ENCODE assay signal across 10 cellular contexts in genomic region chr3:53250881-53251605, GRCh38. TPM values are rescaled to one million over a fixed set of nuclear protein-coding genes. Genes with fewer than 3 reads are reported as not detected.
A peak's percentile ranks its signal among the peaks of the same experiment; 100 is the strongest.
DNase-seq lines count a peak whose midpoint lies in the region; ATAC-seq and TF ChIP-seq lines count a peak whose summit lies in the region.
"Had no signal": no experiment of that assay in that cellular context is flagged by ENCODE, and none has a peak within 500 bp of the region (broad histone marks: within the 10 kb centered on the region; RNA-seq: fewer than 3 reads in every experiment).

No MANE protein-coding gene starts in this region.

- H3K9me3 Mint-ChIP-seq in T-helper 2 cell treated with Interferon-gamma antibody and Interleukin-4, amounts not matched to agents 5 μg/mL and 100 μg/mL, for 36 hours = no peaks in the 10 kb centered on the region

- no peak for TF ChIP-seq POLR2A in Peyer's patch (IDR thresholded peaks at IDR 0.05)

- peaks cover 51% of the 10 kb centered on the region for H3K4me1 Mint-ChIP-seq in T-helper 2 cell treated with Interferon-gamma antibody and Interleukin-4, amounts not matched to agents 5 μg/mL and 100 μg/mL, for 36 hours (ENCODE audit: low read depth)

- ATAC-seq in psoas muscle = no peak

- peak overlapping the region in 3 of 4 donors; percentile 0 to 65 (median 27) for H3K27ac ChIP-seq in Peyer's patch
- H3K27ac ChIP-seq in psoas muscle = no peak overlapping the region

- 72 to 92% (median 87%) methylated on average over 4 of the region's 4 CpGs for WGBS in psoas muscle, 3 donors

- H3K9me3 ChIP-seq in Peyer's patch = no peaks in the 10 kb centered on the region
- H3K9me3 ChIP-seq in psoas muscle = no peaks in the 10 kb centered on the region
- H3K9me3 ChIP-seq in HAP-1 = no peaks in the 10 kb centered on the region
- H3K9me3 ChIP-seq: tibial nerve had no signal

- in situ Hi-C loops in HAP-1 (cut with MboI; ENCODE audit: low sequenced_read_pairs) = no loop called here

- H3K27me3 Mint-ChIP-seq in T-helper 2 cell treated with Interferon-gamma antibody and Interleukin-4, amounts not matched to agents 5 μg/mL and 100 μg/mL, for 36 hours (ENCODE audit: low read depth) = no peaks in the 10 kb centered on the region

- H3K27ac Mint-ChIP-seq in T-helper 2 cell treated with Interferon-gamma antibody and Interleukin-4, amounts not matched to agents 5 μg/mL and 100 μg/mL, for 36 hours = peak overlapping the region; percentile 72

- H3K4me1 ChIP-seq in Peyer's patch = peaks cover 0 to 46% (median 23%) of the 10 kb centered on the region in 4 donors
- peaks cover 38% of the 10 kb centered on the region for H3K4me1 ChIP-seq in psoas muscle
- peaks cover 44% of the 10 kb centered on the region for H3K4me1 ChIP-seq in HAP-1

- peak overlapping the region; percentile 94 for H3K4me3 Mint-ChIP-seq in T-helper 2 cell treated with Interferon-gamma antibody and Interleukin-4, amounts not matched to agents 5 μg/mL and 100 μg/mL, for 36 hours

- DNase-seq in T-helper 2 cell treated with Interferon-gamma antibody and Interleukin-4, amounts not matched to agents 5 μg/mL and 100 μg/mL, for 36 hours (ENCODE audit: low spot score) = no peak
- no peak for DNase-seq in T-helper 2 cell
- no peak for DNase-seq in Peyer's patch
- no peak for DNase-seq in epithelial cell of proximal tubule (ENCODE audit: low read depth)
- DNase-seq in psoas muscle = no peak
- DNase-seq in HAP-1 (ENCODE audit: low spot score in 2 of 2) = no peak
- no peak for DNase-seq in NCI-H187 (lab: John Stamatoyannopoulos, UW)
- no peak for DNase-seq in activated CD4-positive, CD25-positive, alpha-beta regulatory T cell treated with anti-CD3 and anti-CD28 coated beads, Interleukin-2, amount 50 U/mL, for 72 hours
- DNase-seq: NCI-H1048 had no signal

- no peak overlapping the region for H3K4me3 ChIP-seq in Peyer's patch
- H3K4me3 ChIP-seq in epithelial cell of proximal tubule (ENCODE audit: low read depth, low read length) = peak overlapping the region; percentile 10
- peak overlapping the region; percentile 99 for H3K4me3 ChIP-seq in psoas muscle
- no peak overlapping the region for H3K4me3 ChIP-seq in HAP-1
- H3K4me3 ChIP-seq: tibial nerve had no signal

- H3K36me3 ChIP-seq in Peyer's patch (no peaks in the 10 kb centered on the region), psoas muscle (ENCODE audit: insufficient read depth in 1 of 2, low read depth in 1 of 2) (no peaks in the 10 kb centered on the region), HAP-1 (replicated peaks) (peaks cover 45% of the 10 kb centered on the region)

- TF ChIP-seq CTCF in Peyer's patch (IDR thresholded peaks at IDR 0.05) = no peak
- TF ChIP-seq CTCF in epithelial cell of proximal tubule (conservative IDR thresholded peaks at IDR 0.05; ENCODE audit: low read depth, low read length) = no peak
- TF ChIP-seq CTCF in psoas muscle (IDR thresholded peaks at IDR 0.05) = no peak

- H3K27me3 ChIP-seq in Peyer's patch = no peaks in the 10 kb centered on the region
- H3K27me3 ChIP-seq in psoas muscle (ENCODE audit: insufficient read depth in 3 of 3, low read length in 2 of 3) = no peaks in the 10 kb centered on the region
- H3K27me3 ChIP-seq in HAP-1 (ENCODE audit: low read depth) = no peaks in the 10 kb centered on the region
- H3K27me3 ChIP-seq: tibial nerve had no signal

- intact Hi-C loops in psoas muscle (cut with DNase I) = no loop called here

- H3K36me3 Mint-ChIP-seq in T-helper 2 cell treated with Interferon-gamma antibody and Interleukin-4, amounts not matched to agents 5 μg/mL and 100 μg/mL, for 36 hours (ENCODE audit: low read depth) = peaks cover 15% of the 10 kb centered on the region

RNA-seq across cellular contexts. Expression of gene TKT, which starts 4.8 kb away (rescaled TPM):
- total RNA-seq in Peyer's patch (100 to 1,000 TPM; 130 to 171 (median 145) TPM), epithelial cell of proximal tubule (403 and 614 TPM in 2 replicates), psoas muscle (10 to 100 TPM; 16.8 to 51.9 (median 21.2) TPM)
- 10 to 100 TPM; 10.5 to 25.6 (median 23.7) TPM for polyA plus RNA-seq in psoas muscle

Comparison
In these comparisons a context has a peak if more than half of its experiments do, and no peak if none do; other contexts are left out.
1. H3K4me3 ChIP-seq: peak in epithelial cell of proximal tubule (single experiment) and psoas muscle (single experiment); none in Peyer's patch (0 of 4) and HAP-1 (single experiment).